1 cellular context compared by ENCODE assay signal in genomic region chr15:90400759-90401314, GRCh38.
TF ChIP-seq lines count a peak whose summit lies in the region.

No MANE protein-coding gene starts in this region.

TF ChIP-seq in HepG2, 621 proteins besides CTCF, POLR2A, EP300 and RAD21 (continued from another document and continues in another):
- no peak for TF ChIP-seq FOXP4 (CRISPR knock-in tag; IDR thresholded peaks at IDR 0.05)
- TF ChIP-seq ZMAT3 (CRISPR knock-in tag; conservative IDR thresholded peaks at IDR 0.05), result no peak
- no peak for TF ChIP-seq TFDP1 (CRISPR knock-in tag; IDR thresholded peaks at IDR 0.05; ENCODE audit: borderline replicate concordance)
- TF ChIP-seq ZNF446 (CRISPR knock-in tag; IDR thresholded peaks at IDR 0.05), result no peak
- no peak for TF ChIP-seq ZNF724P (CRISPR knock-in tag; IDR thresholded peaks at IDR 0.05; ENCODE audit: borderline replicate concordance)
- TF ChIP-seq MBD4 (IDR thresholded peaks at IDR 0.05; ENCODE audit: borderline replicate concordance, low read length), result no peak
- no peak for TF ChIP-seq POGK (CRISPR knock-in tag; conservative IDR thresholded peaks at IDR 0.05)
- no peak for TF ChIP-seq SUZ12 (IDR thresholded peaks at IDR 0.05; ENCODE audit: low read depth, low read length)
- peak; percentile 67 for TF ChIP-seq TBX2 (CRISPR knock-in tag; IDR thresholded peaks at IDR 0.05; ENCODE audit: borderline replicate concordance)
- no peak for TF ChIP-seq KLF15 (CRISPR knock-in tag; IDR thresholded peaks at IDR 0.05; ENCODE audit: borderline replicate concordance)
- peak; percentile 38; the same call in 1 of the 2 replicates for TF ChIP-seq KMT2B (CRISPR knock-in tag; IDR thresholded peaks at IDR 0.05)
- TF ChIP-seq ERF (CRISPR knock-in tag; IDR thresholded peaks at IDR 0.05), result peak; percentile 54; the same call in 1 of the 2 replicates
- TF ChIP-seq AHDC1 (CRISPR knock-in tag; IDR thresholded peaks at IDR 0.05; ENCODE audit: borderline replicate concordance), result no peak
- no peak for TF ChIP-seq ZNF746 (CRISPR knock-in tag; IDR thresholded peaks at IDR 0.05)
- peak; percentile 76; the same call in 2 of the 3 replicates for TF ChIP-seq MXI1 (IDR thresholded peaks at IDR 0.05; ENCODE audit: borderline replicate concordance, low read depth, low read length)
- TF ChIP-seq ZNF710 (CRISPR knock-in tag; IDR thresholded peaks at IDR 0.05; ENCODE audit: borderline replicate concordance), result no peak
- TF ChIP-seq KAT7 (CRISPR knock-in tag; IDR thresholded peaks at IDR 0.05; ENCODE audit: borderline replicate concordance), result no peak
- TF ChIP-seq ZNF180 (CRISPR knock-in tag; IDR thresholded peaks at IDR 0.05; ENCODE audit: borderline replicate concordance, low read depth), result no peak
- no peak for TF ChIP-seq TBX3 (IDR thresholded peaks at IDR 0.05; ENCODE audit: borderline replicate concordance)
- TF ChIP-seq ATF6 (CRISPR knock-in tag; conservative IDR thresholded peaks at IDR 0.05), result no peak
- no peak for TF ChIP-seq TRAFD1 (CRISPR knock-in tag; IDR thresholded peaks at IDR 0.05; ENCODE audit: borderline replicate concordance)
- TF ChIP-seq RARG (CRISPR knock-in tag; IDR thresholded peaks at IDR 0.05; ENCODE audit: low read depth), result no peak
- TF ChIP-seq NFIB (CRISPR knock-in tag; IDR thresholded peaks at IDR 0.05; ENCODE audit: borderline replicate concordance), result no peak
- no peak for TF ChIP-seq ZBTB42 (CRISPR knock-in tag; IDR thresholded peaks at IDR 0.05)
- TF ChIP-seq CBX1 (IDR thresholded peaks at IDR 0.05; ENCODE audit: low read depth), result no peak
- no peak for TF ChIP-seq ZNF282 (IDR thresholded peaks at IDR 0.05; ENCODE audit: partially characterized antibody)
- TF ChIP-seq ZNF737 (CRISPR knock-in tag; IDR thresholded peaks at IDR 0.05; ENCODE audit: borderline replicate concordance), result no peak
- TF ChIP-seq ZBTB8A (CRISPR knock-in tag; IDR thresholded peaks at IDR 0.05; ENCODE audit: borderline replicate concordance, low read depth), result no peak
- no peak for TF ChIP-seq IRX3 (CRISPR knock-in tag; IDR thresholded peaks at IDR 0.05; ENCODE audit: borderline replicate concordance, low read depth)
- TF ChIP-seq ZGPAT (CRISPR knock-in tag; IDR thresholded peaks at IDR 0.05), result peak; percentile 59; the same call in 1 of the 2 replicates
- TF ChIP-seq PAXIP1 (CRISPR knock-in tag; conservative IDR thresholded peaks at IDR 0.05), result peak; percentile 43; the same call in 1 of the 2 replicates
- TF ChIP-seq PAX8 (CRISPR knock-in tag; IDR thresholded peaks at IDR 0.05; ENCODE audit: borderline replicate concordance), result no peak
